In the genomic region with DNA sequence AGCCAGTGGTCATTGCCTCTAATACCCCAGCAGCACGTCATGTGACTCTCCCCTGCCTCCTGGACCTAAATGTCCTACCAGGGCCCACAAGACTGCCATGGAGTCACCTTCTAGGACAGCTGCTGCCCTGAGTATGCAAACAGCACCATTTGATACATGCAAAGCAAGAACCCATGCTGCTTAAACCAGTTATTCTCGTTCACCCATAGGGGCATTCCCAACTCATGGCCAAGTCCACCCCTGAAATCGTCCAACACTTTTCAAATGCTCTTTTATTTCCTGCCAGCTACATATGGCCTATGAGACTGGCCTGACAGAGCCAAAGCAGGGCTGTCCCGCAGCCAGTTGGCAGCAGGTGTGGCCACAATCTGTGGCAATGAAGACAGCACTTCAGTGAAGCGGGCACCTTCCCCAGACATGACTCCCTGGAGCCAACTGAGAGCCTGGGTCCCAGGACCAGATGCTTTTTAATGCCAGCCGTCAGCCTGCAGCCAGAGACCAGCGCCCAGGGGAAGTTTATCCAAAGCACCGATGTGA, we compare ENCODE assay signal across 21 cellular contexts.
DNase-seq lines count a peak whose midpoint lies in the region; ATAC-seq, FAIRE-seq and TF ChIP-seq lines count a peak whose summit lies in the region.
"Had no signal": no experiment of that assay in that cellular context is flagged by ENCODE, and none has a peak within 500 bp of the region (broad histone marks: within the 10 kb centered on the region; RNA-seq: fewer than 3 reads in every experiment).

No MANE protein-coding gene starts in this region.

- no peak for TF ChIP-seq RAD21 in Ishikawa (IDR thresholded peaks at IDR 0.05; ENCODE audit: low read depth)

- no peak for TF ChIP-seq CTCF in bronchial epithelial cell (IDR thresholded peaks at IDR 0.05; ENCODE audit: insufficient read depth, low read length, severe bottlenecking)
- no peak for TF ChIP-seq CTCF in GM20000 (IDR thresholded peaks at IDR 0.05; ENCODE audit: extremely low read depth, missing control alignments)

- ATAC-seq in HG03520 (IDR thresholded peaks at IDR 0.05; ENCODE audit: unreplicated experiment), result no peak

- H3K27me3 ChIP-seq in bronchial epithelial cell (ENCODE audit: control insufficient read depth, insufficient read depth, low read length), result no peaks in the 10 kb centered on the region
- H3K27me3 ChIP-seq: Peyer's patch had no signal

- DNase-seq in DMS 273 (lab: John Stamatoyannopoulos, UW; ENCODE audit: unreplicated experiment) (peak; percentile 3), DMS 273 treated with DMSO at 0.1 percent for 48 hours (lab: John Stamatoyannopoulos, UW) (no peak), bronchial epithelial cell (ENCODE audit: low read depth) (no peak), myocyte (ENCODE audit: low read depth) (peak; percentile 42), GM20000 (ENCODE audit: low spot score) (no peak)
- DNase-seq in effector CD8-positive, alpha-beta T cell (lab: John Stamatoyannopoulos, UW), result no peak
- DNase-seq: AML-193; EL; H7; HFFc6; NCI-H1092; NCI-H1436 treated with DMSO at 0.1 percent for 48 hours; NCI-H2029 treated with DMSO at 0.1 percent for 48 hours; NCI-H2171 treated with DMSO at 0.1 percent for 48 hours; NK-92 treated with Interleukin-12 subunit alpha and Interleukin-12 subunit beta, amount 100 ng/mL, for 24 hours; Peyer's patch; Right ventricle myocardium superior; SW 1271 had no signal

- FAIRE-seq in bronchial epithelial cell (lab: Jason Lieb, UNC), result peak; percentile 88
- FAIRE-seq: GM12891 had no signal

- H3K36me3 ChIP-seq in bronchial epithelial cell (ENCODE audit: control insufficient read depth, insufficient read depth, low read length), result no peaks in the 10 kb centered on the region
- H3K36me3 ChIP-seq: Peyer's patch had no signal

- no peak for TF ChIP-seq EP300 in Ishikawa (IDR thresholded peaks at IDR 0.05; ENCODE audit: borderline replicate concordance)

- H3K4me3 ChIP-seq in bronchial epithelial cell (ENCODE audit: low read depth, low read length), result no peak overlapping the region
- H3K4me3 ChIP-seq: Peyer's patch had no signal

TF ChIP-seq in Ishikawa, 13 proteins besides CTCF, POLR2A, EP300 and RAD21:
- TF ChIP-seq, protein P1, sequence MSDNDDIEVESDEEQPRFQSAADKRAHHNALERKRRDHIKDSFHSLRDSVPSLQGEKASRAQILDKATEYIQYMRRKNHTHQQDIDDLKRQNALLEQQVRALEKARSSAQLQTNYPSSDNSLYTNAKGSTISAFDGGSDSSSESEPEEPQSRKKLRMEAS (IDR thresholded peaks at IDR 0.05), result no peak
- TF ChIP-seq, protein P2, sequence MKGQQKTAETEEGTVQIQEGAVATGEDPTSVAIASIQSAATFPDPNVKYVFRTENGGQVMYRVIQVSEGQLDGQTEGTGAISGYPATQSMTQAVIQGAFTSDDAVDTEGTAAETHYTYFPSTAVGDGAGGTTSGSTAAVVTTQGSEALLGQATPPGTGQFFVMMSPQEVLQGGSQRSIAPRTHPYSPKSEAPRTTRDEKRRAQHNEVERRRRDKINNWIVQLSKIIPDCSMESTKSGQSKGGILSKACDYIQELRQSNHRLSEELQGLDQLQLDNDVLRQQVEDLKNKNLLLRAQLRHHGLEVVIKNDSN (IDR thresholded peaks at IDR 0.05), result peak; percentile 7; the same call in 1 of the 2 replicates
TF ChIP-seq in Ishikawa: peak in this region for 1.

Comparison
In these comparisons a context has a peak if more than half of its experiments do, and no peak if none do; other contexts are left out.
1. DNase-seq: peak in DMS 273 (single experiment) and myocyte (single experiment); none in DMS 273 treated with DMSO at 0.1 percent for 48 hours (single experiment), bronchial epithelial cell (single experiment), GM20000 (single experiment) and effector CD8-positive, alpha-beta T cell (single experiment).